Comparison of ENCODE assay signal across 1 cellular context in the genomic region with DNA sequence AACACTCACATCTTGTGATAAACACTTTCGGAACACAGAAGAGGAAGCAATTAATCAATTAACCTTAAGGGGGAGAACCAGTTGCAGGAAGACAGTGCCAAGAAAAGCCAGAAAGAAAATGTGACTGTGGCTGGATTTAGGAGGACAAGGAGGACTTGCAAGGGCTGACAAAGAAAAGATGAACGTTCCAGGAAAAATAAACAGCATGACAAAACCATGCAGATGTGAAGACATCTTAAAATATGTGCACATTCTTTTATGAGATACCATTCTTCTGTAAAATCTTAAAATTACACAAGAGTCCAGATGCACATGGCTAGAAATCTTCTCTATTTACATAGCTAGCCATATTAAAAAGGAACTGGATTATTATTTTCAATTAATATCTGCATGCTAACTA.
TF ChIP-seq lines count a peak whose summit lies in the region.

No MANE protein-coding gene starts in this region.

TF ChIP-seq in GM23338, 12 proteins besides CTCF, POLR2A, EP300 and RAD21 (continued from another document):
- TF ChIP-seq ZNF462 (CRISPR knock-in tag; IDR thresholded peaks at IDR 0.05) (no peak), STAT1 (IDR thresholded peaks at IDR 0.05; ENCODE audit: unreplicated experiment) (no peak), REST (IDR thresholded peaks at IDR 0.05; ENCODE audit: unreplicated experiment) (no peak)
- TF ChIP-seq, protein P1, sequence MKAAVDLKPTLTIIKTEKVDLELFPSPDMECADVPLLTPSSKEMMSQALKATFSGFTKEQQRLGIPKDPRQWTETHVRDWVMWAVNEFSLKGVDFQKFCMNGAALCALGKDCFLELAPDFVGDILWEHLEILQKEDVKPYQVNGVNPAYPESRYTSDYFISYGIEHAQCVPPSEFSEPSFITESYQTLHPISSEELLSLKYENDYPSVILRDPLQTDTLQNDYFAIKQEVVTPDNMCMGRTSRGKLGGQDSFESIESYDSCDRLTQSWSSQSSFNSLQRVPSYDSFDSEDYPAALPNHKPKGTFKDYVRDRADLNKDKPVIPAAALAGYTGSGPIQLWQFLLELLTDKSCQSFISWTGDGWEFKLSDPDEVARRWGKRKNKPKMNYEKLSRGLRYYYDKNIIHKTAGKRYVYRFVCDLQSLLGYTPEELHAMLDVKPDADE (IDR thresholded peaks at IDR 0.05) = no peak
